8 cellular contexts compared by ENCODE assay signal in genomic region chr3:97815149-97815917, GRCh38. TPM values are rescaled to one million over a fixed set of nuclear protein-coding genes. Genes with fewer than 3 reads are reported as not detected.
DNase-seq lines count a peak whose midpoint lies in the region; ATAC-seq and TF ChIP-seq lines count a peak whose summit lies in the region.

No MANE protein-coding gene starts in this region.

- no peaks in the 10 kb centered on the region for H3K36me3 Mint-ChIP-seq in immature natural killer cell

- H2AK5ac ChIP-seq in trophoblast cell (ENCODE audit: low read length), result no peak overlapping the region

- no peaks in the 10 kb centered on the region for H3K36me3 ChIP-seq in trophoblast cell (ENCODE audit: control insufficient read depth in 1 of 2, insufficient read depth in 2 of 2, low read length in 2 of 2)
- no peaks in the 10 kb centered on the region for H3K36me3 ChIP-seq in tibial artery

- no peak overlapping the region for H3K27ac Mint-ChIP-seq in immature natural killer cell

- no peak overlapping the region for H2BK5ac ChIP-seq in trophoblast cell (ENCODE audit: low read depth, low read length, poor library complexity)

- H3K4me3 ChIP-seq in trophoblast cell (ENCODE audit: low read depth, low read length) (no peak overlapping the region), tibial artery (no peak overlapping the region)

- no peak overlapping the region for H3K4ac ChIP-seq in trophoblast cell (ENCODE audit: low read depth, low read length)

- DNase-seq in ACHN (peak; percentile 49), T follicular helper cell (ENCODE audit: low read depth) (peak; percentile 9), trophoblast cell (no peak), SIG-M5 (lab: John Stamatoyannopoulos, UW) (no peak), immature natural killer cell (no peak), tibial artery (no peak)
- DNase-seq in central memory CD4-positive, alpha-beta T cell, result peak; percentile 33

- H3K9me3 Mint-ChIP-seq in immature natural killer cell, result no peaks in the 10 kb centered on the region

- peaks cover 0 to 5% of the 10 kb centered on the region in 2 donors for H3K4me1 Mint-ChIP-seq in immature natural killer cell

- H2BK120ac ChIP-seq in trophoblast cell (ENCODE audit: insufficient read depth, low read length, poor library complexity), result no peak overlapping the region

- H3K27me3 Mint-ChIP-seq in immature natural killer cell (ENCODE audit: low read depth in 3 of 3), result peaks cover 0 to 11% (median 7%) of the 10 kb centered on the region in 3 donors

- H3K4me1 ChIP-seq in trophoblast cell (ENCODE audit: control insufficient read depth in 1 of 2, insufficient read depth in 2 of 2, low read length in 2 of 2) (no peaks in the 10 kb centered on the region), tibial artery (no peaks in the 10 kb centered on the region)

- H3K4me3 Mint-ChIP-seq in immature natural killer cell, result no peak overlapping the region

- H3K9me3 ChIP-seq in trophoblast cell (ENCODE audit: insufficient read depth, low read depth, low read length) (no peaks in the 10 kb centered on the region), tibial artery (no peaks in the 10 kb centered on the region)

- no peak overlapping the region for H4K8ac ChIP-seq in trophoblast cell (ENCODE audit: low read depth, low read length)

- H3K9ac ChIP-seq in trophoblast cell (ENCODE audit: low read length), result no peak overlapping the region

- no peak overlapping the region for H3K4me2 ChIP-seq in trophoblast cell (ENCODE audit: low read length)

- peak; percentile 57 for ATAC-seq in GM19395 (IDR thresholded peaks at IDR 0.05; ENCODE audit: unreplicated experiment)

- no peak for TF ChIP-seq CTCF in tibial artery (IDR thresholded peaks at IDR 0.05)

- WGBS in trophoblast cell (ENCODE audit: extremely low coverage, insufficient coverage, insufficient read length), result no CpG with 5 or more reads among the region's 1 CpG

- no peak overlapping the region for H2BK12ac ChIP-seq in trophoblast cell (ENCODE audit: low read length)

- no peak overlapping the region for H4K91ac ChIP-seq in trophoblast cell (ENCODE audit: low read depth, low read length)

- no peak overlapping the region for H3K23ac ChIP-seq in trophoblast cell (ENCODE audit: low read length)

- intact Hi-C loops in tibial artery (cut with DNase I; ENCODE audit: low total_unique reads), result no loop called here

- in situ Hi-C loops in ACHN (cut with HindIII; ENCODE audit: low pct_ligation_motif_present, low pct_unique_long_range_greater_than_20kb, low sequenced_read_pairs), result no loop called here

- no peaks in the 10 kb centered on the region for H3K79me1 ChIP-seq in trophoblast cell (ENCODE audit: low read length)

- no peaks in the 10 kb centered on the region for H3K27me3 ChIP-seq in trophoblast cell (ENCODE audit: insufficient read depth, low read length)
- no peaks in the 10 kb centered on the region for H3K27me3 ChIP-seq in tibial artery

- no peak overlapping the region for H4K12ac ChIP-seq in trophoblast cell (ENCODE audit: low read depth, low read length)

- H3K79me2 ChIP-seq in trophoblast cell (ENCODE audit: control insufficient read depth, insufficient read depth, low read length, poor library complexity), result no peaks in the 10 kb centered on the region

- no peak overlapping the region for H3K18ac ChIP-seq in trophoblast cell (ENCODE audit: low read length)

- no peak overlapping the region for H2AFZ ChIP-seq in trophoblast cell (ENCODE audit: insufficient read depth, low read length, poor library complexity)

- H3K27ac ChIP-seq in trophoblast cell (ENCODE audit: low read depth, low read length) (no peak overlapping the region), tibial artery (no peak overlapping the region)

- no peak overlapping the region for H3K14ac ChIP-seq in trophoblast cell (ENCODE audit: low read length)

RNA-seq across cellular contexts. Expression of gene CRYBG3, which starts 6.5 kb away (rescaled TPM):
- polyA plus RNA-seq in trophoblast cell (2013), result 2.9 and 3.0 TPM in 2 replicates
- under 1 TPM in 2 of 3 donors, not detected in 1; 0.17 to 0.48 TPM for polyA plus RNA-seq in immature natural killer cell

RNA-seq across cellular contexts. Expression of gene ARL6, which starts 50.8 kb away (rescaled TPM):
- 3.0 and 3.5 TPM in 2 replicates for polyA plus RNA-seq in trophoblast cell (2013)
- 1 to 10 TPM; 1.3 to 4.7 (median 1.6) TPM for polyA plus RNA-seq in immature natural killer cell

Comparison
In these comparisons a context has a peak if more than half of its experiments do, and no peak if none do; other contexts are left out.
1. DNase-seq: peak in ACHN (single experiment), T follicular helper cell (single experiment) and central memory CD4-positive, alpha-beta T cell (single experiment); none in trophoblast cell (0 of 2), SIG-M5 (single experiment), immature natural killer cell (0 of 3) and tibial artery (0 of 2).